1 cellular context compared by ENCODE assay signal in genomic region chr9:131039129-131039954, GRCh38.
TF ChIP-seq lines count a peak whose summit lies in the region.

No MANE protein-coding gene starts in this region.

TF ChIP-seq in H1, 55 proteins besides CTCF, POLR2A, EP300 and RAD21:
- TF ChIP-seq TAF1 (IDR thresholded peaks at IDR 0.05; ENCODE audit: low read depth, low read length) (no peak), EZH2 (IDR thresholded peaks at IDR 0.05; ENCODE audit: low read depth, low read length, severe bottlenecking) (no peak), POLR2AphosphoS5 (IDR thresholded peaks at IDR 0.05; ENCODE audit: low read depth, low read length) (no peak), EGR1 (IDR thresholded peaks at IDR 0.05; ENCODE audit: borderline replicate concordance, low read depth, low read length) (no peak), CBX8 (IDR thresholded peaks at IDR 0.05; ENCODE audit: borderline replicate concordance, low read depth, low read length) (no peak), TCF12 (IDR thresholded peaks at IDR 0.05; ENCODE audit: low read depth, low read length) (no peak), RNF2 (IDR thresholded peaks at IDR 0.05; ENCODE audit: borderline replicate concordance, low read depth, low read length, missing control alignments, poor library complexity, severe bottlenecking) (no peak), ATF3 (IDR thresholded peaks at IDR 0.05; ENCODE audit: insufficient read depth, low read depth, low read length) (no peak), KDM1A (IDR thresholded peaks at IDR 0.05; ENCODE audit: borderline replicate concordance, low read length) (no peak), RXRA (IDR thresholded peaks at IDR 0.05; ENCODE audit: insufficient read depth, low read depth, low read length) (no peak)
